36 cellular contexts compared by ENCODE assay signal in genomic region chr5:156411-157072, GRCh38. TPM values are rescaled to one million over a fixed set of nuclear protein-coding genes. Genes with fewer than 3 reads are reported as not detected.
DNase-seq lines count a peak whose midpoint lies in the region; ATAC-seq and TF ChIP-seq lines count a peak whose summit lies in the region.
"Had no signal": no experiment of that assay in that cellular context is flagged by ENCODE, and none has a peak within 500 bp of the region (broad histone marks: within the 10 kb centered on the region; RNA-seq: fewer than 3 reads in every experiment).

No MANE protein-coding gene starts in this region.

- CTCF ChIA-PET in CD8-positive, alpha-beta memory T cell (lab: Charles Lee): no interaction called here

- no peak overlapping the region for H3K4me3 Mint-ChIP-seq in CD8-positive, alpha-beta memory T cell
- H3K4me3 Mint-ChIP-seq: activated T-helper 1 cell treated with anti-CD3 and anti-CD28 coated beads, Interleukin-12 subunit alpha, Interleukin-12 subunit beta, Interleukin-2, Interleukin-4 antibody, amounts not matched to agents 30 ng/mL and 10 ng/mL and 1 ng/mL, durations not matched to agents 14 hours and 24 hours and 36 hours; IgD-negative memory B cell; nephron progenitor cell; stimulated activated naive CD8-positive, alpha-beta T cell treated with anti-CD3 and anti-CD28 coated beads, Interleukin-15, amount 100 ng/mL, for 72 hours had no signal

- no peaks in the 10 kb centered on the region for H3K36me3 Mint-ChIP-seq in CD8-positive, alpha-beta memory T cell
- H3K36me3 Mint-ChIP-seq: activated naive CD4-positive, alpha-beta T cell treated with anti-CD3 and anti-CD28 coated beads, Interleukin-2, amount 50 U/mL, for 72 hours had no signal

- intact Hi-C loops in colonic mucosa (cut with DNase I): no loop called here

- H3K27ac Mint-ChIP-seq in CD8-positive, alpha-beta memory T cell: no peak overlapping the region
- H3K27ac Mint-ChIP-seq: activated naive CD4-positive, alpha-beta T cell treated with anti-CD3 and anti-CD28 coated beads, Interleukin-2, amount 50 U/mL, for 72 hours; activated T-helper 1 cell treated with anti-CD3 and anti-CD28 coated beads, Interleukin-12 subunit alpha, Interleukin-12 subunit beta, Interleukin-2, Interleukin-4 antibody, amounts not matched to agents 30 ng/mL and 10 ng/mL and 1 ng/mL, durations not matched to agents 14 hours and 24 hours and 36 hours; IgD-negative memory B cell had no signal

- H3K27ac ChIP-seq in colonic mucosa: no peak overlapping the region
- no peak overlapping the region for H3K27ac ChIP-seq in osteoblast (ENCODE audit: low read depth, low read length)
- no peak overlapping the region for H3K27ac ChIP-seq in CD8-positive, alpha-beta memory T cell (ENCODE audit: low read depth, low read length)
- H3K27ac ChIP-seq: brain microvascular endothelial cell, hepatocyte, parathyroid adenoma, thyroid gland had no signal

- no peak overlapping the region for H3K9ac ChIP-seq in colonic mucosa (ENCODE audit: low read depth in 2 of 2, low read length in 2 of 2)
- H3K9ac ChIP-seq: parathyroid adenoma had no signal

- peak; percentile 4 for DNase-seq in BE2C
- peak; percentile 32 for DNase-seq in ELR (ENCODE audit: low read depth)
- DNase-seq in colonic mucosa: peak; percentile 12
- DNase-seq in osteoblast (ENCODE audit: insufficient read length, low spot score, missing footprints): peak; percentile 68
- no peak for DNase-seq in CD8-positive, alpha-beta memory T cell
- DNase-seq in HPDE6-E6E7 (ENCODE audit: extremely low spot score): no peak
- DNase-seq: activated CD4-positive, alpha-beta T cell treated with anti-CD3 and anti-CD28 coated beads, Interleukin-2, amount 50 U/mL, for 1 hour; amygdala; brain microvascular endothelial cell; C1 segment of cervical spinal cord; cerebellar nuclear complex; DND-41; left cardiac atrium; NCI-H146; NCI-H82; retina; SJCRH30; small intestine; SW 1271; thyroid gland had no signal

- H3K9me3 Mint-ChIP-seq in CD8-positive, alpha-beta memory T cell: no peaks in the 10 kb centered on the region
- H3K9me3 Mint-ChIP-seq: activated naive CD4-positive, alpha-beta T cell treated with anti-CD3 and anti-CD28 coated beads, Interleukin-2, amount 50 U/mL, for 72 hours; activated T-helper 1 cell treated with anti-CD3 and anti-CD28 coated beads, Interleukin-12 subunit alpha, Interleukin-12 subunit beta, Interleukin-2, Interleukin-4 antibody, amounts not matched to agents 30 ng/mL and 10 ng/mL and 1 ng/mL, durations not matched to agents 14 hours and 24 hours and 36 hours; IgD-negative memory B cell; nephron progenitor cell; stimulated activated naive CD8-positive, alpha-beta T cell treated with anti-CD3 and anti-CD28 coated beads, Interleukin-15, amount 100 ng/mL, for 72 hours had no signal

- no peak overlapping the region for H2AFZ ChIP-seq in osteoblast (ENCODE audit: low read length)
- H2AFZ ChIP-seq: hepatocyte, parathyroid adenoma had no signal

- H3K4me3 ChIP-seq in BE2C (ENCODE audit: low read depth, low read length) (no peak overlapping the region), colonic mucosa (no peak overlapping the region), osteoblast (ENCODE audit: insufficient read depth, low read length) (no peak overlapping the region)
- H3K4me3 ChIP-seq in CD8-positive, alpha-beta memory T cell (ENCODE audit: low read length): no peak overlapping the region
- H3K4me3 ChIP-seq: hepatocyte, thyroid gland had no signal

- no peak for TF ChIP-seq CTCF in BE2C (IDR thresholded peaks at IDR 0.05; ENCODE audit: low read depth, low read length)
- no peak for TF ChIP-seq CTCF in colonic mucosa (IDR thresholded peaks at IDR 0.05)
- no peak for TF ChIP-seq CTCF in osteoblast (IDR thresholded peaks at IDR 0.05; ENCODE audit: extremely low read depth, low read depth, low read length)

- ATAC-seq in HG02970 (IDR thresholded peaks at IDR 0.05; ENCODE audit: low FRiP score, unreplicated experiment) (no peak), HG03378 (IDR thresholded peaks at IDR 0.05; ENCODE audit: unreplicated experiment) (no peak)
- ATAC-seq: activated naive CD4-positive, alpha-beta T cell treated with anti-CD3 and anti-CD28 coated beads, Interleukin-2, amount 50 U/mL, for 72 hours; HCT116; left cardiac atrium; stimulated activated naive CD8-positive, alpha-beta T cell treated with anti-CD3 and anti-CD28 coated beads, Interleukin-15, amount 100 ng/mL, for 72 hours had no signal

- no peak overlapping the region for H3K4me2 ChIP-seq in osteoblast (ENCODE audit: insufficient read depth, low read length)
- H3K4me2 ChIP-seq: hepatocyte had no signal

- H3K4me1 ChIP-seq in BE2C: no peaks in the 10 kb centered on the region
- H3K4me1 ChIP-seq in colonic mucosa: no peaks in the 10 kb centered on the region
- peaks cover 37% of the 10 kb centered on the region for H3K4me1 ChIP-seq in osteoblast (ENCODE audit: insufficient read depth, low read length)
- no peaks in the 10 kb centered on the region for H3K4me1 ChIP-seq in CD8-positive, alpha-beta memory T cell (ENCODE audit: insufficient read depth, low read length)
- H3K4me1 ChIP-seq: Caco-2, parathyroid adenoma, thyroid gland had no signal

- peaks cover 16% of the 10 kb centered on the region for H3K27me3 ChIP-seq in BE2C
- H3K27me3 ChIP-seq in colonic mucosa: no peaks in the 10 kb centered on the region
- H3K27me3 ChIP-seq in osteoblast (ENCODE audit: insufficient read depth, low read length): peaks cover 1% of the 10 kb centered on the region
- no peaks in the 10 kb centered on the region for H3K27me3 ChIP-seq in CD8-positive, alpha-beta memory T cell (ENCODE audit: insufficient read depth, low read length, poor library complexity, severe bottlenecking)
- H3K27me3 ChIP-seq: brain microvascular endothelial cell, hepatocyte, SJCRH30, thyroid gland had no signal

- no peaks in the 10 kb centered on the region for H3K79me2 ChIP-seq in osteoblast (ENCODE audit: insufficient read depth, low read length)
- H3K79me2 ChIP-seq: hepatocyte, parathyroid adenoma had no signal

- H3K36me3 ChIP-seq in BE2C (no peaks in the 10 kb centered on the region), colonic mucosa (no peaks in the 10 kb centered on the region), osteoblast (ENCODE audit: insufficient read depth, low read length) (no peaks in the 10 kb centered on the region)
- no peaks in the 10 kb centered on the region for H3K36me3 ChIP-seq in CD8-positive, alpha-beta memory T cell (ENCODE audit: insufficient read depth, low read length)
- H3K36me3 ChIP-seq: brain microvascular endothelial cell, SJCRH30, thyroid gland had no signal

- H3K4me1 Mint-ChIP-seq in CD8-positive, alpha-beta memory T cell: no peaks in the 10 kb centered on the region
- H3K4me1 Mint-ChIP-seq: IgD-negative memory B cell had no signal

- POLR2A ChIA-PET in CD8-positive, alpha-beta memory T cell (lab: Charles Lee): no interaction called here

- H3K27me3 Mint-ChIP-seq in CD8-positive, alpha-beta memory T cell: peaks cover 8 to 31% of the 10 kb centered on the region in 2 donors

- H3K9me3 ChIP-seq in BE2C: no peaks in the 10 kb centered on the region
- H3K9me3 ChIP-seq in colonic mucosa: no peaks in the 10 kb centered on the region
- H3K9me3 ChIP-seq in osteoblast (ENCODE audit: low read depth, low read length): no peaks in the 10 kb centered on the region
- no peaks in the 10 kb centered on the region for H3K9me3 ChIP-seq in CD8-positive, alpha-beta memory T cell (ENCODE audit: low read length)
- H3K9me3 ChIP-seq: Caco-2, SJCRH30, thyroid gland had no signal

- H4K20me1 ChIP-seq in osteoblast (ENCODE audit: insufficient read depth, low read length): no peaks in the 10 kb centered on the region

RNA-seq across cellular contexts. Expression of gene LRRC14B, which starts 34.8 kb away (rescaled TPM):
- not detected for polyA plus RNA-seq in BE2C (2012; ENCODE audit: insufficient read depth, insufficient read length, low read depth)
- total RNA-seq in colonic mucosa (not detected), osteoblast (under 0.01 TPM in 1 of 2 replicates, not detected in the other)
- total RNA-seq in CD8-positive, alpha-beta memory T cell: not detected
- polyA plus RNA-seq in CD8-positive, alpha-beta memory T cell: not detected
- total RNA-seq: activated T-helper 1 cell treated with anti-CD3 and anti-CD28 coated beads, Interleukin-12 subunit alpha, Interleukin-12 subunit beta, Interleukin-2, Interleukin-4 antibody, amounts not matched to agents 30 ng/mL and 10 ng/mL and 1 ng/mL, durations not matched to agents 14 hours and 24 hours and 36 hours; Caco-2; endothelial cell of umbilical vein; hepatocyte; HT-29; lung microvascular endothelial cell; NCI-H460; RPMI7951; SJCRH30; thyroid gland had no signal
- polyA plus RNA-seq: endothelial cell of umbilical vein, IgD-negative memory B cell had no signal

Comparison
In these comparisons a context has a peak if more than half of its experiments do, and no peak if none do; other contexts are left out.
1. DNase-seq: peak in BE2C (single experiment), ELR (single experiment), colonic mucosa (single experiment) and osteoblast (single experiment); none in CD8-positive, alpha-beta memory T cell (0 of 5) and HPDE6-E6E7 (single experiment).